In the genomic region with DNA sequence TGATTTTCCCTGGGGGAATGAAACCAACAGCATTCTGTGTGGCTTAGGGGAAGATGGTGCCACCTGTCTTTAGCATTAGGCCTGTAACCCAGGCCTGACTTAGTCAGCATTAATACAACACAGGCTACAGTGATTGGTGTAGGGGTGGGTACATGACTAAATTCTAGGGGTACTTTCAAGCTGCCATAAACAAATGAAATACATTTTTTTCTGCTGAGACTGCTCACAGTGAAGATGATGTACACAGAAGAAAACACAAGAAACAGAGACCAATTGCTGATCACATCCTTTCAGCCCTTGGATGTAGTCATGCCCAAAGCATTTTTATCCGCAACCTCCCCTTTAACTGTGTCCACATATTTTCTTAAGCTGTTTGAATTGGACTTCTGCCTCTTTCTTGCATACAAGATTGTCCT, we compare ENCODE assay signal across 12 cellular contexts.
DNase-seq lines count a peak whose midpoint lies in the region; ATAC-seq, FAIRE-seq and TF ChIP-seq lines count a peak whose summit lies in the region.
"Had no signal": no experiment of that assay in that cellular context is flagged by ENCODE, and none has a peak within 500 bp of the region (broad histone marks: within the 10 kb centered on the region; RNA-seq: fewer than 3 reads in every experiment).

No MANE protein-coding gene starts in this region.

- H2AFZ ChIP-seq in endothelial cell of umbilical vein (ENCODE audit: low read depth, low read length) (no peak overlapping the region), osteoblast (ENCODE audit: low read length) (no peak overlapping the region)

- H3K9me3 Mint-ChIP-seq in activated naive CD8-positive, alpha-beta T cell treated with anti-CD3 and anti-CD28 coated beads, Interleukin-2, amount 50 U/mL, for 24 hours: peaks cover 9% of the 10 kb centered on the region

- CTCF ChIA-PET in endothelial cell of umbilical vein (lab: Charles Lee): interaction anchor here (1.8 kb wide), 1 partner anchor 9 kb away, joined by 4 read pairs; no protein-coding TSS in a partner anchor

- H3K27ac Mint-ChIP-seq in activated naive CD8-positive, alpha-beta T cell treated with anti-CD3 and anti-CD28 coated beads, Interleukin-2, amount 50 U/mL, for 24 hours: no peak overlapping the region

- no peaks in the 10 kb centered on the region for H4K20me1 ChIP-seq in endothelial cell of umbilical vein (replicated peaks; ENCODE audit: control insufficient read depth, extremely low read depth, insufficient read depth, low read length)
- no peaks in the 10 kb centered on the region for H4K20me1 ChIP-seq in osteoblast (ENCODE audit: insufficient read depth, low read length)

- H3K9ac ChIP-seq in endothelial cell of umbilical vein (replicated peaks; ENCODE audit: extremely low read depth, insufficient read depth, low read length): no peak overlapping the region

- H3K27ac ChIP-seq in endothelial cell of umbilical vein (ENCODE audit: insufficient read depth, low read depth, low read length) (no peak overlapping the region), osteoblast (ENCODE audit: low read depth, low read length) (peak overlapping the region; percentile 79)
- H3K27ac ChIP-seq: heart right ventricle had no signal

- H3K27me3 Mint-ChIP-seq in activated naive CD8-positive, alpha-beta T cell treated with anti-CD3 and anti-CD28 coated beads, Interleukin-2, amount 50 U/mL, for 24 hours: no peaks in the 10 kb centered on the region

- BruUV-seq in endothelial cell of umbilical vein (replicated peaks; lab: Mats Ljungman, UMichigan): no TSS peak

- H3K79me2 ChIP-seq in endothelial cell of umbilical vein (ENCODE audit: control insufficient read depth, insufficient read depth, low read length): no peaks in the 10 kb centered on the region
- no peaks in the 10 kb centered on the region for H3K79me2 ChIP-seq in osteoblast (ENCODE audit: insufficient read depth, low read length)

- no peaks in the 10 kb centered on the region for H3K27me3 ChIP-seq in endothelial cell of umbilical vein (ENCODE audit: control insufficient read depth in 2 of 2, insufficient read depth in 2 of 2, low read length in 2 of 2)
- H3K27me3 ChIP-seq in osteoblast (ENCODE audit: insufficient read depth, low read length): no peaks in the 10 kb centered on the region
- H3K27me3 ChIP-seq: heart right ventricle had no signal

- TF ChIP-seq CTCF in endothelial cell of umbilical vein (IDR thresholded peaks at IDR 0.05; ENCODE audit: extremely low read depth in 1 of 2, insufficient read depth in 1 of 2, low read depth in 1 of 2, low read length in 2 of 2): no peak
- peak; percentile 24 for TF ChIP-seq CTCF in osteoblast (IDR thresholded peaks at IDR 0.05; ENCODE audit: extremely low read depth, low read depth, low read length)

- dilution Hi-C loops in endothelial cell of umbilical vein (cut with MboI; ENCODE audit: extremely low pct_ligation_motif_present, low sequenced_read_pairs): no loop called here

- H3K4me1 ChIP-seq in endothelial cell of umbilical vein (ENCODE audit: control insufficient read depth, extremely low read depth, insufficient read depth, low read length) (no peaks in the 10 kb centered on the region), osteoblast (ENCODE audit: insufficient read depth, low read length) (peaks cover 11% of the 10 kb centered on the region)
- H3K4me1 ChIP-seq: heart right ventricle had no signal

- H3K4me2 ChIP-seq in endothelial cell of umbilical vein (ENCODE audit: insufficient read depth, low read length) (no peak overlapping the region), osteoblast (ENCODE audit: insufficient read depth, low read length) (peak overlapping the region; percentile 61)

- DNase-seq in EH (ENCODE audit: low read depth) (peak; percentile 98), NCI-H69 (lab: John Stamatoyannopoulos, UW) (peak; percentile 66), endothelial cell of umbilical vein (ENCODE audit: low read depth, low spot score) (peak; percentile 1), osteoblast (ENCODE audit: insufficient read length, low spot score, missing footprints) (peak; percentile 45), HUDEP-2 (lab: John Stamatoyannopoulos, UW; ENCODE audit: unreplicated experiment in 76 of 76) (no peak), cardiac septum (ENCODE audit: low spot score) (no peak)
- no peak for DNase-seq in activated naive CD8-positive, alpha-beta T cell treated with anti-CD3 and anti-CD28 coated beads, Interleukin-2, amount 50 U/mL, for 24 hours
- DNase-seq: activated T-cell treated with anti-CD3 and anti-CD28 coated beads, Interleukin-2, amount 50 U/mL, for 1 hour; cerebellar nuclear complex; heart right ventricle; MV-4-11 had no signal

- FAIRE-seq in endothelial cell of umbilical vein (lab: Jason Lieb, UNC): no peak

- no peaks in the 10 kb centered on the region for H3K36me3 Mint-ChIP-seq in activated naive CD8-positive, alpha-beta T cell treated with anti-CD3 and anti-CD28 coated beads, Interleukin-2, amount 50 U/mL, for 24 hours (ENCODE audit: low read depth)

- H3K9me1 ChIP-seq in endothelial cell of umbilical vein (replicated peaks; ENCODE audit: control insufficient read depth, extremely low read depth, insufficient read depth, low read length): no peaks in the 10 kb centered on the region

- no peak overlapping the region for H3K4me3 Mint-ChIP-seq in activated naive CD8-positive, alpha-beta T cell treated with anti-CD3 and anti-CD28 coated beads, Interleukin-2, amount 50 U/mL, for 24 hours

- intact Hi-C loops in endothelial cell of umbilical vein (cut with micrococcal nuclease): no loop called here
- intact Hi-C loops in cardiac septum (cut with DNase I): no loop called here

- no peaks in the 10 kb centered on the region for H3K4me1 Mint-ChIP-seq in activated naive CD8-positive, alpha-beta T cell treated with anti-CD3 and anti-CD28 coated beads, Interleukin-2, amount 50 U/mL, for 24 hours

- no peak overlapping the region for H3K4me3 ChIP-seq in endothelial cell of umbilical vein (replicated peaks in 1 of 3; ENCODE audit: insufficient read depth in 1 of 3, low read depth in 1 of 3, low read length in 3 of 3)
- no peak overlapping the region for H3K4me3 ChIP-seq in osteoblast (ENCODE audit: insufficient read depth, low read length)
- H3K4me3 ChIP-seq: heart right ventricle had no signal

- no peak for TF ChIP-seq POLR2A in endothelial cell of umbilical vein (IDR thresholded peaks at IDR 0.05; ENCODE audit: low read depth, low read length)

- no peak for ATAC-seq in HG03520 (IDR thresholded peaks at IDR 0.05; ENCODE audit: unreplicated experiment)
- ATAC-seq in activated naive CD8-positive, alpha-beta T cell treated with anti-CD3 and anti-CD28 coated beads, Interleukin-2, amount 50 U/mL, for 24 hours: no peak
- ATAC-seq: heart right ventricle had no signal

- H3K9me3 ChIP-seq in endothelial cell of umbilical vein (replicated peaks; ENCODE audit: control insufficient read depth, insufficient read depth, low read length) (no peaks in the 10 kb centered on the region), osteoblast (ENCODE audit: low read depth, low read length) (no peaks in the 10 kb centered on the region)

- H3K36me3 ChIP-seq in endothelial cell of umbilical vein (ENCODE audit: control insufficient read depth in 2 of 2, extremely low read depth in 1 of 2, insufficient read depth in 2 of 2, low read length in 2 of 2): no peaks in the 10 kb centered on the region
- H3K36me3 ChIP-seq in osteoblast (ENCODE audit: insufficient read depth, low read length): no peaks in the 10 kb centered on the region
- H3K36me3 ChIP-seq: heart right ventricle had no signal

- POLR2A ChIA-PET in endothelial cell of umbilical vein (lab: Charles Lee): no interaction called here

TF ChIP-seq in endothelial cell of umbilical vein, 7 proteins besides CTCF, POLR2A, EP300 and RAD21:
- no peak for TF ChIP-seq GATA2 (IDR thresholded peaks at IDR 0.05; ENCODE audit: insufficient read depth, insufficient read length, low read depth, low read length)
- TF ChIP-seq FOS (IDR thresholded peaks at IDR 0.05; ENCODE audit: borderline replicate concordance, insufficient read depth, low read length): no peak
- no peak for TF ChIP-seq MAX (IDR thresholded peaks at IDR 0.05; ENCODE audit: insufficient read depth, insufficient read length)
- no peak for TF ChIP-seq POLR2AphosphoS5 (IDR thresholded peaks at IDR 0.05; ENCODE audit: insufficient read depth, low read depth, low read length)
- no peak for TF ChIP-seq EZH2 (IDR thresholded peaks at IDR 0.05; ENCODE audit: borderline replicate concordance, low read depth, low read length, severe bottlenecking)
- no peak for TF ChIP-seq JUN (IDR thresholded peaks at IDR 0.05; ENCODE audit: borderline replicate concordance, insufficient read depth, insufficient read length, low read depth)
- TF ChIP-seq MYC (IDR thresholded peaks at IDR 0.05; ENCODE audit: low read depth, low read length): no peak

Comparison
In these comparisons a context has a peak if more than half of its experiments do, and no peak if none do; other contexts are left out.
1. DNase-seq: peak in EH (single experiment), NCI-H69 (single experiment), endothelial cell of umbilical vein (single experiment) and osteoblast (single experiment); none in HUDEP-2 (0 of 76), cardiac septum (single experiment) and activated naive CD8-positive, alpha-beta T cell treated with anti-CD3 and anti-CD28 coated beads, Interleukin-2, amount 50 U/mL, for 24 hours (single experiment).